ENCODE assay signal across 24 cellular contexts in genomic region chr7:4805110-4805978, GRCh38. TPM values are rescaled to one million over a fixed set of nuclear protein-coding genes. Genes with fewer than 3 reads are reported as not detected.
DNase-seq lines count a peak whose midpoint lies in the region; ATAC-seq and TF ChIP-seq lines count a peak whose summit lies in the region.
"Had no signal": no experiment of that assay in that cellular context is flagged by ENCODE, and none has a peak within 500 bp of the region (broad histone marks: within the 10 kb centered on the region; RNA-seq: fewer than 3 reads in every experiment).

No MANE protein-coding gene starts in this region.

- TF ChIP-seq CTCF in Calu3 (IDR thresholded peaks at IDR 0.05; ENCODE audit: unreplicated experiment) (no peak), PC-9 (conservative IDR thresholded peaks at IDR 0.05) (no peak), lower lobe of right lung (IDR thresholded peaks at IDR 0.05) (no peak), spleen (IDR thresholded peaks at IDR 0.05 in 8 of 11, conservative IDR thresholded peaks at IDR 0.05 in 3 of 11) (no peak), upper lobe of right lung (IDR thresholded peaks at IDR 0.05) (no peak), type B pancreatic cell (conservative IDR thresholded peaks at IDR 0.05) (no peak)

- no peak overlapping the region for H3K27ac ChIP-seq in PC-9
- H3K27ac ChIP-seq in lower lobe of right lung = no peak overlapping the region
- no peak overlapping the region for H3K27ac ChIP-seq in spleen
- no peak overlapping the region for H3K27ac ChIP-seq in upper lobe of right lung
- H3K27ac ChIP-seq: A549, SJSA1 had no signal

- H3K9me2 ChIP-seq in PC-9 (ENCODE audit: insufficient read depth) = no peaks in the 10 kb centered on the region

- peaks cover 12% of the 10 kb centered on the region; the same call in 1 of the 2 replicates for H3F3A ChIP-seq in PC-9 (ENCODE audit: insufficient read depth, low read depth)

- no peaks in the 10 kb centered on the region for H3K79me2 ChIP-seq in PC-9 (ENCODE audit: low read depth)

- peaks cover 7% of the 10 kb centered on the region for H3K4me1 ChIP-seq in PC-9 (replicated peaks; ENCODE audit: insufficient read depth)
- no peaks in the 10 kb centered on the region for H3K4me1 ChIP-seq in lower lobe of right lung
- H3K4me1 ChIP-seq in spleen = peaks cover 0 to 15% (median 10%) of the 10 kb centered on the region in 6 donors
- H3K4me1 ChIP-seq in upper lobe of right lung = no peaks in the 10 kb centered on the region
- H3K4me1 ChIP-seq: A549, BE2C, Caco-2, SJSA1 had no signal

- no peaks in the 10 kb centered on the region for H3K9me3 ChIP-seq in PC-9 (ENCODE audit: insufficient read depth, low read depth)
- no peaks in the 10 kb centered on the region for H3K9me3 ChIP-seq in lower lobe of right lung
- no peaks in the 10 kb centered on the region for H3K9me3 ChIP-seq in spleen
- H3K9me3 ChIP-seq in upper lobe of right lung = no peaks in the 10 kb centered on the region
- H3K9me3 ChIP-seq: A549, BE2C, Caco-2, SJSA1 had no signal

- no peak for TF ChIP-seq POLR2A in spleen (IDR thresholded peaks at IDR 0.05)

- no peak overlapping the region for H2AFZ ChIP-seq in PC-9

- no peak for ATAC-seq in lower lobe of right lung
- ATAC-seq in upper lobe of right lung = no peak
- no peak for ATAC-seq in stimulated activated naive B cell treated with anti-CD40 and anti-IgM and Interleukin-4, amounts not matched to agents 10 μg/mL and 1 μg/mL and 100 μg/mL, for 72 hours (replicated peaks)
- no peak for ATAC-seq in GM21717 (IDR thresholded peaks at IDR 0.05; ENCODE audit: unreplicated experiment)
- ATAC-seq: A549, Right ventricle myocardium inferior had no signal

- H3K9me3 Mint-ChIP-seq in Calu3 (ENCODE audit: low read depth, unreplicated experiment) (no peaks in the 10 kb centered on the region), type B pancreatic cell (no peaks in the 10 kb centered on the region)
- no peaks in the 10 kb centered on the region for H3K9me3 Mint-ChIP-seq in stimulated activated naive B cell treated with anti-CD40 and anti-IgM and Interleukin-4, amounts not matched to agents 10 μg/mL and 1 μg/mL and 100 μg/mL, for 72 hours
- H3K9me3 Mint-ChIP-seq: CD4-positive, alpha-beta T cell had no signal

- no peaks in the 10 kb centered on the region for H4K20me1 ChIP-seq in PC-9 (ENCODE audit: insufficient read depth)

- CTCF ChIA-PET in Calu3 (lab: Charles Lee) = interaction anchor here (0.6 to 1.5 kb wide), 4 partner anchors 9 to 30 kb away, joined by 3 to 4 read pairs (median 3); partner anchors contain the start of gene AP5Z1
- CTCF ChIA-PET in PC-9 (lab: Charles Lee) = no interaction called here

- H3K27ac Mint-ChIP-seq in Calu3 (ENCODE audit: unreplicated experiment) (no peak overlapping the region), type B pancreatic cell (no peak overlapping the region)
- no peak overlapping the region for H3K27ac Mint-ChIP-seq in stimulated activated naive B cell treated with anti-CD40 and anti-IgM and Interleukin-4, amounts not matched to agents 10 μg/mL and 1 μg/mL and 100 μg/mL, for 72 hours
- H3K27ac Mint-ChIP-seq: CD4-positive, alpha-beta T cell had no signal

- H3K27me3 ChIP-seq in PC-9 (ENCODE audit: insufficient read depth, low read depth) (peaks cover 44% of the 10 kb centered on the region), lower lobe of right lung (ENCODE audit: low read depth) (peaks cover 5% of the 10 kb centered on the region), spleen (replicated peaks in 1 of 7) (peaks cover 0 to 45% (median 11%) of the 10 kb centered on the region in 7 donors), upper lobe of right lung (no peaks in the 10 kb centered on the region)
- H3K27me3 ChIP-seq: BE2C had no signal

- H3K4me2 ChIP-seq in PC-9 = peak overlapping the region; percentile 32; the same call in 1 of the 2 replicates
- H3K4me2 ChIP-seq: A549 had no signal

- H3K4me1 Mint-ChIP-seq in Calu3 (ENCODE audit: low read depth, unreplicated experiment) = no peaks in the 10 kb centered on the region
- no peaks in the 10 kb centered on the region for H3K4me1 Mint-ChIP-seq in type B pancreatic cell (ENCODE audit: unreplicated experiment)
- H3K4me1 Mint-ChIP-seq in stimulated activated naive B cell treated with anti-CD40 and anti-IgM and Interleukin-4, amounts not matched to agents 10 μg/mL and 1 μg/mL and 100 μg/mL, for 72 hours = peaks cover 12 to 18% of the 10 kb centered on the region in 2 donors

- peaks cover 35% of the 10 kb centered on the region for H3K27me3 Mint-ChIP-seq in Calu3 (ENCODE audit: unreplicated experiment)
- H3K27me3 Mint-ChIP-seq in type B pancreatic cell = peaks cover 16% of the 10 kb centered on the region
- peaks cover 13 to 30% of the 10 kb centered on the region in 2 donors for H3K27me3 Mint-ChIP-seq in stimulated activated naive B cell treated with anti-CD40 and anti-IgM and Interleukin-4, amounts not matched to agents 10 μg/mL and 1 μg/mL and 100 μg/mL, for 72 hours

- BruUV-seq in Calu3 (replicated peaks; lab: Mats Ljungman, UMichigan) = no TSS peak
- no TSS peak for BruUV-seq in PC-9 (replicated peaks; lab: Mats Ljungman, UMichigan)

- H3K36me3 ChIP-seq in PC-9 (ENCODE audit: low read depth) (no peaks in the 10 kb centered on the region), lower lobe of right lung (peaks cover 3% of the 10 kb centered on the region), spleen (no peaks in the 10 kb centered on the region), upper lobe of right lung (no peaks in the 10 kb centered on the region)
- H3K36me3 ChIP-seq: BE2C, SJSA1 had no signal

- 79 to 86% (median 81%) methylated on average over 25 to 28 of the region's 28 CpGs for WGBS in spleen, 5 donors

- H3K4me3 ChIP-seq in PC-9 = no peak overlapping the region
- no peak overlapping the region for H3K4me3 ChIP-seq in lower lobe of right lung
- H3K4me3 ChIP-seq in spleen = no peak overlapping the region
- no peak overlapping the region for H3K4me3 ChIP-seq in upper lobe of right lung
- H3K4me3 ChIP-seq: A549, SJSA1 had no signal

- intact Hi-C loops in Calu3 (cut with micrococcal nuclease; ENCODE audit: unreplicated experiment) = no loop called here
- intact Hi-C loops in PC-9 (cut with micrococcal nuclease; ENCODE audit: unreplicated experiment) = no loop called here
- intact Hi-C loops in lower lobe of right lung (cut with DNase I) = no loop called here
- intact Hi-C loops in spleen (cut with DNase I; ENCODE audit: low total_unique reads) = no loop called here
- intact Hi-C loops in upper lobe of right lung (cut with DNase I) = no loop called here

- POLR2A ChIA-PET in PC-9 (lab: Charles Lee; ENCODE audit: unreplicated experiment) = no interaction called here

- peaks cover 9% of the 10 kb centered on the region for H3K36me3 Mint-ChIP-seq in Calu3 (ENCODE audit: insufficient read depth, unreplicated experiment)
- no peaks in the 10 kb centered on the region for H3K36me3 Mint-ChIP-seq in type B pancreatic cell
- no peaks in the 10 kb centered on the region for H3K36me3 Mint-ChIP-seq in stimulated activated naive B cell treated with anti-CD40 and anti-IgM and Interleukin-4, amounts not matched to agents 10 μg/mL and 1 μg/mL and 100 μg/mL, for 72 hours

- DNase-seq in Calu3 (peak; percentile 27), PC-9 (peak in 1 of 2 experiments; percentile 24), lower lobe of right lung (peak; percentile 36), spleen (peak; percentile 74), upper lobe of right lung (no peak), type B pancreatic cell (ENCODE audit: extremely low spot score, unreplicated experiment) (no peak)
- no peak for DNase-seq in stimulated activated naive B cell treated with anti-CD40 and anti-IgM and Interleukin-4, amounts not matched to agents 10 μg/mL and 1 μg/mL and 100 μg/mL, for 72 hours
- DNase-seq: BE2C; Caco-2; CD4-positive, alpha-beta T cell; DMS153; GDM1; KBM-7; NCI-H1092; NCI-H146; NCI-H2029; NCI-H2227 treated with DMSO at 0.1 percent for 48 hours; NCI-H524; NCI-H774; NK-92 treated with Interleukin-12 subunit alpha and Interleukin-12 subunit beta, amount 100 ng/mL, for 24 hours had no signal

- H3K4me3 Mint-ChIP-seq in Calu3 (ENCODE audit: low read depth, unreplicated experiment) (no peak overlapping the region), type B pancreatic cell (no peak overlapping the region)
- no peak overlapping the region for H3K4me3 Mint-ChIP-seq in stimulated activated naive B cell treated with anti-CD40 and anti-IgM and Interleukin-4, amounts not matched to agents 10 μg/mL and 1 μg/mL and 100 μg/mL, for 72 hours
- H3K4me3 Mint-ChIP-seq: CD4-positive, alpha-beta T cell had no signal

RNA-seq across cellular contexts. Expression of gene AP5Z1, which starts 29.9 kb away (rescaled TPM):
- 66.1 and 70.7 TPM in 2 replicates for total RNA-seq in Calu3 (2022)
- 40.6 and 44.0 TPM in 2 replicates for total RNA-seq in PC-9 (2021)
- total RNA-seq in lower lobe of right lung = 50.4 TPM
- total RNA-seq in spleen = 10 to 100 TPM; 39.3 to 72.7 (median 62.8) TPM
- 100 to 1,000 TPM in 2 of 3 donors, 10 to 100 TPM in 1; 62.9 to 156 (median 139) TPM for polyA plus RNA-seq in spleen
- 48.9 TPM for total RNA-seq in upper lobe of right lung
- 36.9 and 53.2 TPM in 2 replicates for total RNA-seq in type B pancreatic cell (ENCODE audit: low replicate concordance)

RNA-seq across cellular contexts. Expression of gene PAPOLB, which starts 56.5 kb away (rescaled TPM):
- 0.07 TPM in 1 of 2 replicates, not detected in the other for total RNA-seq in Calu3 (2022)
- not detected in 2 replicates for total RNA-seq in PC-9 (2021)
- 0.24 TPM for total RNA-seq in lower lobe of right lung
- total RNA-seq in spleen = under 1 TPM in 3 of 7 donors, not detected in 4; 0.15 to 0.34 (median 0.26) TPM
- polyA plus RNA-seq in spleen = not detected
- 0.38 TPM for total RNA-seq in upper lobe of right lung
- 0.07 and 0.56 TPM in 2 replicates for total RNA-seq in type B pancreatic cell (ENCODE audit: low replicate concordance)
- total RNA-seq: Caco-2; CD4-positive, alpha-beta T cell; SJSA1 had no signal
- polyA plus RNA-seq: A549 had no signal

Comparison
In these comparisons a context has a peak if more than half of its experiments do, and no peak if none do; other contexts are left out.
1. DNase-seq: peak in Calu3 (single experiment), lower lobe of right lung (single experiment) and spleen (single experiment); none in upper lobe of right lung (single experiment), type B pancreatic cell (single experiment) and stimulated activated naive B cell treated with anti-CD40 and anti-IgM and Interleukin-4, amounts not matched to agents 10 μg/mL and 1 μg/mL and 100 μg/mL, for 72 hours (single experiment).